ENCODE assay signal across 21 cellular contexts in genomic region chr9:129864991-129865647, GRCh38. TPM values are rescaled to one million over a fixed set of nuclear protein-coding genes. Genes with fewer than 3 reads are reported as not detected.
DNase-seq lines count a peak whose midpoint lies in the region; ATAC-seq and TF ChIP-seq lines count a peak whose summit lies in the region.
"Had no signal": no experiment of that assay in that cellular context is flagged by ENCODE, and none has a peak within 500 bp of the region (broad histone marks: within the 10 kb centered on the region; RNA-seq: fewer than 3 reads in every experiment).

No MANE protein-coding gene starts in this region.

- no peak overlapping the region for H3K9ac ChIP-seq in mesenchymal stem cell (ENCODE audit: low read length)
- H3K9ac ChIP-seq: SK-N-SH had no signal

- H3K18ac ChIP-seq in mesenchymal stem cell (ENCODE audit: low read depth in 1 of 2, low read length in 2 of 2) = no peak overlapping the region

- H2BK120ac ChIP-seq in mesenchymal stem cell (ENCODE audit: low read depth, low read length) = no peak overlapping the region

- H3K27me3 ChIP-seq in CD4-positive, CD25-positive, alpha-beta regulatory T cell (ENCODE audit: control insufficient read depth, insufficient read depth, low read length) = no peaks in the 10 kb centered on the region
- no peaks in the 10 kb centered on the region for H3K27me3 ChIP-seq in GM06990 (replicated peaks; ENCODE audit: control insufficient read depth, insufficient read depth, low read length)
- no peaks in the 10 kb centered on the region for H3K27me3 ChIP-seq in mesenchymal stem cell (ENCODE audit: control insufficient read depth in 1 of 2, insufficient read depth in 1 of 2, low read length in 2 of 2)
- H3K27me3 ChIP-seq: BE2C, tibial artery had no signal

- H3K36me3 Mint-ChIP-seq in CD4-positive, CD25-positive, alpha-beta regulatory T cell = peaks cover 28% of the 10 kb centered on the region
- peaks cover 17 to 38% of the 10 kb centered on the region in 2 donors for H3K36me3 Mint-ChIP-seq in activated T-cell treated with anti-CD3 and anti-CD28 coated beads, Interleukin-2, amount 50 U/mL, for 72 hours (ENCODE audit: insufficient read depth in 2 of 2)

- no peak overlapping the region for H3K23ac ChIP-seq in mesenchymal stem cell (ENCODE audit: low read length in 2 of 2)

- H3K36me3 ChIP-seq in CD4-positive, CD25-positive, alpha-beta regulatory T cell (ENCODE audit: control insufficient read depth, insufficient read depth, low read length) = peaks cover 17% of the 10 kb centered on the region
- peaks cover 10% of the 10 kb centered on the region for H3K36me3 ChIP-seq in GM06990 (ENCODE audit: control insufficient read depth, insufficient read depth, low read length)
- peaks cover 57 to 63% of the 10 kb centered on the region in 2 experiments for H3K36me3 ChIP-seq in mesenchymal stem cell (ENCODE audit: control insufficient read depth in 1 of 2, insufficient read depth in 2 of 2, low read depth in 1 of 2, low read length in 2 of 2)

- no peak overlapping the region for H3K14ac ChIP-seq in mesenchymal stem cell (ENCODE audit: low read length in 2 of 2)

- peak overlapping the region; percentile 21 to 95 (median 85) for H3K27ac Mint-ChIP-seq in CD4-positive, CD25-positive, alpha-beta regulatory T cell
- peak overlapping the region; percentile 91 for H3K27ac Mint-ChIP-seq in activated T-cell treated with anti-CD3 and anti-CD28 coated beads, Interleukin-2, amount 50 U/mL, for 72 hours

- H3K4me3 ChIP-seq in CD4-positive, CD25-positive, alpha-beta regulatory T cell (ENCODE audit: low read depth, low read length) = peak overlapping the region; percentile 37
- H3K4me3 ChIP-seq in GM06990 (replicated peaks; ENCODE audit: low read depth, low read length) (no peak overlapping the region), mesenchymal stem cell (ENCODE audit: insufficient read depth in 1 of 2, low read depth in 1 of 2, low read length in 2 of 2) (no peak overlapping the region)
- H3K4me3 ChIP-seq: tibial artery had no signal

- H3K79me1 ChIP-seq in mesenchymal stem cell (replicated peaks; ENCODE audit: low read length, poor library complexity, severe bottlenecking) = no peaks in the 10 kb centered on the region

- no peak for ATAC-seq in CD4-positive, CD25-positive, alpha-beta regulatory T cell (ENCODE audit: low read depth in 2 of 2)
- ATAC-seq in activated T-cell treated with anti-CD3 and anti-CD28 coated beads, Interleukin-2, amount 50 U/mL, for 72 hours (replicated peaks in 1 of 2) = peak; percentile 12 to 28
- no peak for ATAC-seq in GM19395 (IDR thresholded peaks at IDR 0.05; ENCODE audit: unreplicated experiment)
- ATAC-seq: right cardiac atrium had no signal

- no peak overlapping the region for H2BK5ac ChIP-seq in mesenchymal stem cell (ENCODE audit: low read depth, low read length, poor library complexity, severe bottlenecking)

- no peak overlapping the region for H2BK12ac ChIP-seq in mesenchymal stem cell (ENCODE audit: low read length in 2 of 2)

- peak overlapping the region; percentile 2 for H4K91ac ChIP-seq in mesenchymal stem cell (ENCODE audit: low read length)

- WGBS in mesenchymal stem cell = 65% methylated on average over 11 of the region's 11 CpGs

- peaks cover 16 to 86% (median 54%) of the 10 kb centered on the region in 4 donors for H3K4me1 Mint-ChIP-seq in CD4-positive, CD25-positive, alpha-beta regulatory T cell
- peaks cover 85% of the 10 kb centered on the region for H3K4me1 Mint-ChIP-seq in activated T-cell treated with anti-CD3 and anti-CD28 coated beads, Interleukin-2, amount 50 U/mL, for 72 hours (ENCODE audit: low read depth)

- H2AFZ ChIP-seq in mesenchymal stem cell (ENCODE audit: low read depth, low read length) = no peak overlapping the region

- peak overlapping the region; percentile 29 to 85 (median 74) for H3K4me3 Mint-ChIP-seq in CD4-positive, CD25-positive, alpha-beta regulatory T cell
- H3K4me3 Mint-ChIP-seq in activated T-cell treated with anti-CD3 and anti-CD28 coated beads, Interleukin-2, amount 50 U/mL, for 72 hours = peak overlapping the region; percentile 62 to 83

- H3K4ac ChIP-seq in mesenchymal stem cell (ENCODE audit: low read depth in 1 of 2, low read length in 2 of 2) = no peak overlapping the region

- peak overlapping the region; percentile 94 for H3K27ac ChIP-seq in CD4-positive, CD25-positive, alpha-beta regulatory T cell (ENCODE audit: insufficient read depth, low read length, poor library complexity, severe bottlenecking)
- no peak overlapping the region for H3K27ac ChIP-seq in mesenchymal stem cell (ENCODE audit: low read length, poor library complexity, severe bottlenecking)
- H3K27ac ChIP-seq: tibial artery had no signal

- peaks cover 0 to 1% (median 0%) of the 10 kb centered on the region in 7 donors for H3K9me3 Mint-ChIP-seq in CD4-positive, CD25-positive, alpha-beta regulatory T cell
- no peaks in the 10 kb centered on the region for H3K9me3 Mint-ChIP-seq in activated T-cell treated with anti-CD3 and anti-CD28 coated beads, Interleukin-2, amount 50 U/mL, for 72 hours

- H3K27me3 Mint-ChIP-seq in CD4-positive, CD25-positive, alpha-beta regulatory T cell = no peaks in the 10 kb centered on the region
- H3K27me3 Mint-ChIP-seq in activated T-cell treated with anti-CD3 and anti-CD28 coated beads, Interleukin-2, amount 50 U/mL, for 72 hours (ENCODE audit: low read depth) = no peaks in the 10 kb centered on the region

- DNase-seq in CD4-positive, CD25-positive, alpha-beta regulatory T cell = peak in 2 of 3 donors; percentile 61 to 75
- DNase-seq in GM06990 (ENCODE audit: extremely low read depth, insufficient read length) = peak; percentile 23
- DNase-seq in activated T-cell treated with anti-CD3 and anti-CD28 coated beads, Interleukin-2, amount 50 U/mL, for 72 hours = peak in 1 of 2 donors; percentile 38
- DNase-seq in mesenchymal stem cell = no peak
- no peak for DNase-seq in stimulated activated CD4-positive, alpha-beta T cell treated with anti-CD3 and anti-CD28 coated beads, Interleukin-2, amount 100 ng/mL, for 48 hours
- no peak for DNase-seq in DMS153 treated with DMSO at 0.1 percent for 48 hours (lab: John Stamatoyannopoulos, UW; ENCODE audit: unreplicated experiment)
- no peak for DNase-seq in NCI-H1048 (lab: John Stamatoyannopoulos, UW)
- DNase-seq: amniotic stem cell; BE2C; central memory CD4-positive, alpha-beta T cell; hippocampal formation; midbrain; NCI-H1105; NCI-H2171; NCI-H774; nucleus accumbens; right cardiac atrium; SK-N-SH; stimulated activated CD4-positive, alpha-beta T cell treated with anti-CD3 and anti-CD28 coated beads, Interleukin-2, amount 100 ng/mL, for 24 hours; tibial artery had no signal

- no peak overlapping the region for H3K4me2 ChIP-seq in mesenchymal stem cell (ENCODE audit: low read length, poor library complexity, severe bottlenecking)
- H3K4me2 ChIP-seq: SK-N-SH had no signal

- TF ChIP-seq CTCF in GM06990 (IDR thresholded peaks at IDR 0.05; ENCODE audit: insufficient read depth, low read length, poor library complexity, severe bottlenecking) = no peak

- no peak overlapping the region for H4K8ac ChIP-seq in mesenchymal stem cell (ENCODE audit: low read length)

- no peaks in the 10 kb centered on the region for H3K9me3 ChIP-seq in CD4-positive, CD25-positive, alpha-beta regulatory T cell (ENCODE audit: control insufficient read depth in 2 of 2, low read length in 2 of 2)
- H3K9me3 ChIP-seq in mesenchymal stem cell (ENCODE audit: control insufficient read depth, low read length) = no peaks in the 10 kb centered on the region
- H3K9me3 ChIP-seq: BE2C, SK-N-SH, tibial artery had no signal

- H2AK5ac ChIP-seq in mesenchymal stem cell (ENCODE audit: low read length, severe bottlenecking) = no peak overlapping the region

- no peak overlapping the region for H2BK15ac ChIP-seq in mesenchymal stem cell (ENCODE audit: low read depth, poor library complexity, severe bottlenecking)

- peaks cover 97% of the 10 kb centered on the region for H3K4me1 ChIP-seq in CD4-positive, CD25-positive, alpha-beta regulatory T cell (ENCODE audit: control insufficient read depth, insufficient read depth, low read length, poor library complexity, severe bottlenecking)
- H3K4me1 ChIP-seq in mesenchymal stem cell (ENCODE audit: control insufficient read depth, insufficient read depth, low read depth, low read length) = peaks cover 22% of the 10 kb centered on the region
- H3K4me1 ChIP-seq: tibial artery had no signal

RNA-seq across cellular contexts. Expression of gene USP20, which starts 29.9 kb away (rescaled TPM):
- total RNA-seq in CD4-positive, CD25-positive, alpha-beta regulatory T cell = 116 TPM
- polyA plus RNA-seq in CD4-positive, CD25-positive, alpha-beta regulatory T cell = 10 to 100 TPM; 37.1 to 54.7 (median 46.9) TPM
- 10 to 100 TPM; 74.4 to 77.9 TPM for total RNA-seq in activated T-cell treated with anti-CD3 and anti-CD28 coated beads, Interleukin-2, amount 50 U/mL, for 72 hours
- 7.6 TPM for polyA plus RNA-seq in mesenchymal stem cell (2013, experiment 1 of 2)
- polyA plus RNA-seq in mesenchymal stem cell (2013, experiment 2 of 2) = 7.5 TPM

RNA-seq across cellular contexts. Expression of gene C9orf78, which starts 30.0 kb away (rescaled TPM):
- total RNA-seq in CD4-positive, CD25-positive, alpha-beta regulatory T cell = 91.6 TPM
- 100 to 1,000 TPM; 155 to 196 (median 170) TPM for polyA plus RNA-seq in CD4-positive, CD25-positive, alpha-beta regulatory T cell
- 10 to 100 TPM; 44.6 to 51.7 TPM for total RNA-seq in activated T-cell treated with anti-CD3 and anti-CD28 coated beads, Interleukin-2, amount 50 U/mL, for 72 hours
- polyA plus RNA-seq in mesenchymal stem cell (2013, experiment 1 of 2) = 36.7 TPM
- polyA plus RNA-seq in mesenchymal stem cell (2013, experiment 2 of 2) = 38.1 TPM

RNA-seq across cellular contexts. Expression of gene TOR1A, which starts 41.2 kb away (rescaled TPM):
- 19.3 TPM for total RNA-seq in CD4-positive, CD25-positive, alpha-beta regulatory T cell
- 10 to 100 TPM; 63.6 to 72.7 (median 69.6) TPM for polyA plus RNA-seq in CD4-positive, CD25-positive, alpha-beta regulatory T cell
- 10 to 100 TPM; 47.0 to 49.3 TPM for total RNA-seq in activated T-cell treated with anti-CD3 and anti-CD28 coated beads, Interleukin-2, amount 50 U/mL, for 72 hours
- 62.4 TPM for polyA plus RNA-seq in mesenchymal stem cell (2013, experiment 1 of 2)
- polyA plus RNA-seq in mesenchymal stem cell (2013, experiment 2 of 2) = 62.2 TPM

Comparison
In these comparisons a context has a peak if more than half of its experiments do, and no peak if none do; other contexts are left out.
1. ATAC-seq: peak in activated T-cell treated with anti-CD3 and anti-CD28 coated beads, Interleukin-2, amount 50 U/mL, for 72 hours (2 of 2); none in CD4-positive, CD25-positive, alpha-beta regulatory T cell (0 of 2) and GM19395 (single experiment).
2. DNase-seq: peak in CD4-positive, CD25-positive, alpha-beta regulatory T cell (2 of 3) and GM06990 (single experiment); none in mesenchymal stem cell (single experiment), stimulated activated CD4-positive, alpha-beta T cell treated with anti-CD3 and anti-CD28 coated beads, Interleukin-2, amount 100 ng/mL, for 48 hours (0 of 2), DMS153 treated with DMSO at 0.1 percent for 48 hours (single experiment) and NCI-H1048 (single experiment).